ENCODE assay signal across 9 cellular contexts in genomic region chrX:40177489-40177888, GRCh38.
A peak's percentile ranks its signal among the peaks of the same experiment; 100 is the strongest.
DNase-seq lines count a peak whose midpoint lies in the region; ATAC-seq, FAIRE-seq and TF ChIP-seq lines count a peak whose summit lies in the region.
"Had no signal": no experiment of that assay in that cellular context is flagged by ENCODE, and none has a peak within 500 bp of the region (broad histone marks: within the 10 kb centered on the region; RNA-seq: fewer than 3 reads in every experiment).

No MANE protein-coding gene starts in this region.

- no peak for TF ChIP-seq EP300 in A549 (IDR thresholded peaks at IDR 0.05)

- TF ChIP-seq CTCF in A549 (IDR thresholded peaks at IDR 0.05): no peak

- peaks cover 7% of the 10 kb centered on the region; the same call in 2 of the 3 replicates for H3K4me1 ChIP-seq in A549

- H3K27me3 Mint-ChIP-seq in naive B cell: peaks cover 0 to 5% (median 0%) of the 10 kb centered on the region in 3 donors

- FAIRE-seq in A549 (lab: Jason Lieb, UNC) (peak; percentile 65), urothelium cell line (lab: Jason Lieb, UNC) (no peak)
- FAIRE-seq: TTC549 had no signal

- H3K4me1 Mint-ChIP-seq in naive B cell: peaks cover 25 to 51% (median 41%) of the 10 kb centered on the region in 3 donors

- H3K4me2 ChIP-seq in A549: peak overlapping the region; percentile 94

- H3K27ac ChIP-seq in A549: peak overlapping the region; percentile 90 to 96; a peak in 5 of 6 replicates
- peak overlapping the region; percentile 60 for H3K27ac ChIP-seq in adipose tissue (ENCODE audit: low read depth, low read length)

- H3K9me3 ChIP-seq in A549: no peaks in the 10 kb centered on the region

- DNase-seq in A549 (ENCODE audit: low read depth in 1 of 2, low spot score in 1 of 2) (no peak), HEK293T (ENCODE audit: extremely low spot score) (no peak), naive B cell (no peak), AG20443 (ENCODE audit: low spot score) (no peak), NCI-H2196 (lab: John Stamatoyannopoulos, UW; ENCODE audit: unreplicated experiment) (no peak), urothelium cell line (ENCODE audit: low spot score) (no peak), MV-4-11 (lab: John Stamatoyannopoulos, UW) (no peak)

- H3K4me3 ChIP-seq in A549: no peak overlapping the region

- peaks cover 0 to 6% (median 2%) of the 10 kb centered on the region in 7 donors for H3K9me3 Mint-ChIP-seq in naive B cell

- CTCF ChIA-PET in A549 (lab: Yijun Ruan, JAX): interaction anchor here (1.5 kb wide), 1 partner anchor 90 kb away, joined by 4 read pairs; no protein-coding TSS in a partner anchor
- CTCF ChIA-PET in HEK293T (lab: Yijun Ruan, JAX): no interaction called here

- peak overlapping the region; percentile 98 to 99 (median 99) for H3K27ac Mint-ChIP-seq in naive B cell

- H3K4me3 Mint-ChIP-seq in naive B cell: peak overlapping the region; percentile 85 to 96 (median 95)

- no peaks in the 10 kb centered on the region for H3K36me3 Mint-ChIP-seq in naive B cell

- WGBS in A549 (ENCODE audit: missing lambda C conversion rate): 83% methylated on average over 2 of the region's 2 CpGs
- WGBS in adipose tissue, 3 donors: 63 to 91% (median 83%) methylated on average over 2 of the region's 2 CpGs

- ATAC-seq in A549 (no peak), naive B cell (ENCODE audit: low read depth in 2 of 2) (no peak)

- TF ChIP-seq RAD21 in A549 (conservative IDR thresholded peaks at IDR 0.05 in 1 of 2, IDR thresholded peaks at IDR 0.05 in 1 of 2): no peak

- no peak for TF ChIP-seq POLR2A in A549 (IDR thresholded peaks at IDR 0.05; ENCODE audit: low read length)

- POLR2A ChIA-PET in A549 (lab: Yijun Ruan, JAX): interaction anchor here (1.0 kb wide), 1 partner anchor 24 kb away, joined by 4 read pairs; no protein-coding TSS in a partner anchor
- POLR2A ChIA-PET in HEK293T (lab: Yijun Ruan, JAX): interaction anchor here (0.9 to 2.2 kb wide), 6 partner anchors 10 to 363 kb away, joined by 3 to 10 read pairs (median 3); no protein-coding TSS in a partner anchor

TF ChIP-seq in A549, 52 proteins besides CTCF, POLR2A, EP300 and RAD21:
- TF ChIP-seq SMC3 (IDR thresholded peaks at IDR 0.05): no peak
- no peak for TF ChIP-seq CBX8 (IDR thresholded peaks at IDR 0.05)
- TF ChIP-seq RFX5 (IDR thresholded peaks at IDR 0.05): no peak

TF ChIP-seq in HEK293T, 16 proteins besides CTCF, POLR2A, EP300 and RAD21:
- TF ChIP-seq PKNOX1 (IDR thresholded peaks at IDR 0.05) (peak; percentile 64), BHLHE40 (IDR thresholded peaks at IDR 0.05; ENCODE audit: borderline replicate concordance) (no peak), SUZ12 (IDR thresholded peaks at IDR 0.05) (no peak), FOXK2 (IDR thresholded peaks at IDR 0.05) (no peak)
TF ChIP-seq in HEK293T: peak in this region for 1.
